Comparison of ENCODE assay signal across 14 cellular contexts in genomic region chr1:203135636-203136305, GRCh38. TPM values are rescaled to one million over a fixed set of nuclear protein-coding genes. Genes with fewer than 3 reads are reported as not detected.
DNase-seq lines count a peak whose midpoint lies in the region; TF ChIP-seq lines count a peak whose summit lies in the region.
"Had no signal": no experiment of that assay in that cellular context is flagged by ENCODE, and none has a peak within 500 bp of the region (broad histone marks: within the 10 kb centered on the region; RNA-seq: fewer than 3 reads in every experiment).

No MANE protein-coding gene starts in this region.

- DNase-seq in NK-92 treated with Interleukin-12 subunit alpha and Interleukin-12 subunit beta, amount 100 ng/mL, for 24 hours (lab: John Stamatoyannopoulos, UW) = peak; percentile 35
- DNase-seq in NK-92 (lab: John Stamatoyannopoulos, UW; ENCODE audit: unreplicated experiment) = no peak
- DNase-seq in NOMO-1 treated with dmso at 0.1 percent for 144 hours (lab: John Stamatoyannopoulos, UW; ENCODE audit: unreplicated experiment) = peak; percentile 70
- peak; percentile 21 for DNase-seq in mammary epithelial cell
- peak; percentile 72 for DNase-seq in renal cortical epithelial cell (ENCODE audit: low read depth)
- no peak for DNase-seq in GM10248 (ENCODE audit: extremely low spot score)
- DNase-seq in germinal center (ENCODE audit: low spot score) = no peak
- no peak for DNase-seq in suprapubic skin (ENCODE audit: low spot score in 2 of 2)
- DNase-seq: adrenal gland; effector memory CD8-positive, alpha-beta T cell; NCI-H1417; testis had no signal

- intact Hi-C loops in mammary epithelial cell (cut with micrococcal nuclease) = no loop called here

- dilution Hi-C loops in mammary epithelial cell (cut with HindIII; ENCODE audit: low sequenced_read_pairs) = no loop called here

- CTCF ChIA-PET in mammary epithelial cell (lab: Charles Lee; ENCODE audit: low non-redundant PET) (no interaction called here), GM10248 (lab: Yijun Ruan, JAX) (interaction anchor here (1.2 kb wide), 1 partner anchor 17 kb away, joined by 3 read pairs; no protein-coding TSS in a partner anchor)

- H3K27me3 ChIP-seq in mammary epithelial cell (ENCODE audit: insufficient read depth, low read length) (no peaks in the 10 kb centered on the region), suprapubic skin (no peaks in the 10 kb centered on the region)
- H3K27me3 ChIP-seq: adrenal gland, testis had no signal

- POLR2A ChIA-PET in GM10248 (lab: Yijun Ruan, JAX) = no interaction called here

- no peaks in the 10 kb centered on the region for H3K9me3 ChIP-seq in mammary epithelial cell (replicated peaks; ENCODE audit: insufficient read depth, low read length)
- no peaks in the 10 kb centered on the region for H3K9me3 ChIP-seq in suprapubic skin
- H3K9me3 ChIP-seq: adrenal gland, testis had no signal

- H2AFZ ChIP-seq in mammary epithelial cell (ENCODE audit: low read depth, low read length) = peak overlapping the region; percentile 27

- H3K4me3 ChIP-seq in mammary epithelial cell (replicated peaks in 1 of 3; ENCODE audit: insufficient read depth in 1 of 3, low read depth in 2 of 3, low read length in 3 of 3) (no peak overlapping the region), suprapubic skin (no peak overlapping the region)
- H3K4me3 ChIP-seq: adrenal gland, testis had no signal

- in situ Hi-C loops in mammary epithelial cell (cut with MboI; ENCODE audit: low sequenced_read_pairs in 2 of 2) = no loop called here

- H3K4me1 ChIP-seq in mammary epithelial cell (ENCODE audit: insufficient read depth, low read length) (peaks cover 8% of the 10 kb centered on the region), suprapubic skin (no peaks in the 10 kb centered on the region)
- H3K4me1 ChIP-seq: adrenal gland had no signal

- BruUV-seq in mammary epithelial cell (replicated peaks; lab: Mats Ljungman, UMichigan) = no TSS peak

- no peaks in the 10 kb centered on the region for H3K79me2 ChIP-seq in mammary epithelial cell (ENCODE audit: insufficient read depth, low read length)

- H3K27ac ChIP-seq in mammary epithelial cell (ENCODE audit: insufficient read depth, low read depth, low read length) = no peak overlapping the region
- H3K27ac ChIP-seq in suprapubic skin = no peak overlapping the region
- H3K27ac ChIP-seq: adrenal gland, testis had no signal

- TF ChIP-seq CTCF in mammary epithelial cell (conservative IDR thresholded peaks at IDR 0.05 in 1 of 2, IDR thresholded peaks at IDR 0.05 in 1 of 2; ENCODE audit: extremely low read depth in 1 of 2, insufficient read depth in 1 of 2, low read depth in 1 of 2, low read length in 2 of 2) = no peak
- TF ChIP-seq CTCF in GM10248 (IDR thresholded peaks at IDR 0.05; ENCODE audit: control extremely low read depth, extremely low read depth, low read depth, missing control alignments) = no peak
- no peak for TF ChIP-seq CTCF in suprapubic skin (IDR thresholded peaks at IDR 0.05)

- no peaks in the 10 kb centered on the region for H3K36me3 ChIP-seq in mammary epithelial cell (ENCODE audit: insufficient read depth, low read length)
- H3K36me3 ChIP-seq in suprapubic skin = no peaks in the 10 kb centered on the region
- H3K36me3 ChIP-seq: adrenal gland had no signal

- no peak overlapping the region for H3K9ac ChIP-seq in mammary epithelial cell (ENCODE audit: insufficient read depth, low read length)

- WGBS in mammary epithelial cell (ENCODE audit: low coverage, missing lambda C conversion rate) = 62% methylated on average over 8 of the region's 8 CpGs
- 47% methylated on average over 8 of the region's 8 CpGs for WGBS in suprapubic skin

- no peak for TF ChIP-seq POLR2A in suprapubic skin (IDR thresholded peaks at IDR 0.05)

- H4K20me1 ChIP-seq in mammary epithelial cell (ENCODE audit: insufficient read depth, low read length) = no peaks in the 10 kb centered on the region

- no peak for TF ChIP-seq EP300 in suprapubic skin (IDR thresholded peaks at IDR 0.05)

- peak overlapping the region; percentile 37 for H3K4me2 ChIP-seq in mammary epithelial cell (ENCODE audit: insufficient read depth, low read depth, low read length)

RNA-seq across cellular contexts. Expression of gene ADORA1, which starts 8.2 kb away (rescaled TPM):
- total RNA-seq in mammary epithelial cell = 1 to 10 TPM in 1 of 2 donors, under 1 TPM in 1; 0.96 to 1.7 TPM
- 0.74 TPM for polyA plus RNA-seq in mammary epithelial cell
- polyA minus RNA-seq in mammary epithelial cell = not detected
- total RNA-seq in renal cortical epithelial cell = 4.2 and 54.7 TPM in 2 replicates
- 1 to 10 TPM; 3.4 to 8.2 (median 5.6) TPM for total RNA-seq in suprapubic skin
- total RNA-seq: pulmonary artery endothelial cell; T-helper 1 cell treated with Interleukin-12 subunit alpha and Interleukin-12 subunit beta and Interleukin-4 antibody, amounts not matched to agents 30 ng/mL and 1 ng/mL, for 36 hours had no signal

RNA-seq across cellular contexts. Expression of gene MYBPH, which starts 39.9 kb away (rescaled TPM):
- total RNA-seq in mammary epithelial cell (not detected), renal cortical epithelial cell (not detected in 2 replicates), suprapubic skin (under 1 TPM in 1 of 4 donors, not detected in 3; 0.26 TPM)
- polyA plus RNA-seq in mammary epithelial cell = not detected
- polyA minus RNA-seq in mammary epithelial cell = not detected
- total RNA-seq: adrenal gland; pulmonary artery endothelial cell; T-helper 1 cell treated with Interleukin-12 subunit alpha and Interleukin-12 subunit beta and Interleukin-4 antibody, amounts not matched to agents 30 ng/mL and 1 ng/mL, for 36 hours had no signal

RNA-seq across cellular contexts. Expression of gene MYOG, which starts 50.0 kb away (rescaled TPM):
- total RNA-seq in mammary epithelial cell = not detected
- not detected for polyA plus RNA-seq in mammary epithelial cell
- not detected for polyA minus RNA-seq in mammary epithelial cell
- total RNA-seq in renal cortical epithelial cell = not detected in 2 replicates
- not detected for total RNA-seq in suprapubic skin
- total RNA-seq: adrenal gland; pulmonary artery endothelial cell; T-helper 1 cell treated with Interleukin-12 subunit alpha and Interleukin-12 subunit beta and Interleukin-4 antibody, amounts not matched to agents 30 ng/mL and 1 ng/mL, for 36 hours had no signal
- polyA plus RNA-seq: adrenal gland had no signal

RNA-seq across cellular contexts. Expression of gene CHI3L1, which starts 50.7 kb away (rescaled TPM):
- total RNA-seq in mammary epithelial cell (10 to 100 TPM in 1 of 2 donors, not detected in 1; 37.0 TPM), renal cortical epithelial cell (0.10 and 0.69 TPM in 2 replicates), suprapubic skin (100 to 1,000 TPM; 100 to 257 (median 128) TPM)
- polyA plus RNA-seq in mammary epithelial cell = 0.33 TPM
- not detected for polyA minus RNA-seq in mammary epithelial cell
- total RNA-seq: pulmonary artery endothelial cell; T-helper 1 cell treated with Interleukin-12 subunit alpha and Interleukin-12 subunit beta and Interleukin-4 antibody, amounts not matched to agents 30 ng/mL and 1 ng/mL, for 36 hours had no signal

Comparison
In these comparisons a context has a peak if more than half of its experiments do, and no peak if none do; other contexts are left out.
1. DNase-seq: peak in NK-92 treated with Interleukin-12 subunit alpha and Interleukin-12 subunit beta, amount 100 ng/mL, for 24 hours (single experiment), NOMO-1 treated with dmso at 0.1 percent for 144 hours (single experiment), mammary epithelial cell (single experiment) and renal cortical epithelial cell (single experiment); none in NK-92 (single experiment), GM10248 (single experiment), germinal center (single experiment) and suprapubic skin (0 of 2).